3 cellular contexts compared by ENCODE assay signal in genomic region chr6:2044192-2044591, GRCh38.
TF ChIP-seq lines count a peak whose summit lies in the region.

No MANE protein-coding gene starts in this region.

TF ChIP-seq in GM12891, 5 proteins besides CTCF, POLR2A, EP300 and RAD21 (continued from another document):
- TF ChIP-seq POLR2AphosphoS5 (IDR thresholded peaks at IDR 0.05; ENCODE audit: low read depth, low read length) (no peak), POU2F2 (IDR thresholded peaks at IDR 0.05; ENCODE audit: low read depth, low read length) (no peak)
TF ChIP-seq in GM12891: peak in this region for 0.

TF ChIP-seq in HEK293, 187 proteins besides CTCF, POLR2A, EP300 and RAD21 (continued from another document):
- TF ChIP-seq, protein P1, sequence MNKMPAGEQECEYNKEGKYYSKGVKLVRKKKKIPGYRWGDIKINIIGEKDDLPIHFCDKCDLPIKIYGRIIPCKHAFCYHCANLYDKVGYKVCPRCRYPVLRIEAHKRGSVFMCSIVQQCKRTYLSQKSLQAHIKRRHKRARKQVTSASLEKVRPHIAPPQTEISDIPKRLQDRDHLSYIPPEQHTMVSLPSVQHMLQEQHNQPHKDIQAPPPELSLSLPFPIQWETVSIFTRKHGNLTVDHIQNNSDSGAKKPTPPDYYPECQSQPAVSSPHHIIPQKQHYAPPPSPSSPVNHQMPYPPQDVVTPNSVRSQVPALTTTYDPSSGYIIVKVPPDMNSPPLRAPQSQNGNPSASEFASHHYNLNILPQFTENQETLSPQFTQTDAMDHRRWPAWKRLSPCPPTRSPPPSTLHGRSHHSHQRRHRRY (tag by site-specific recombination; IDR thresholded peaks at IDR 0.05) = no peak
- TF ChIP-seq BCL11A (tag by site-specific recombination; IDR thresholded peaks at IDR 0.05; ENCODE audit: low read depth) (no peak), ZNF580 (tag by site-specific recombination; IDR thresholded peaks at IDR 0.05) (peak; percentile 84), ZNF707 (tag by site-specific recombination; IDR thresholded peaks at IDR 0.05) (no peak), ZNF560 (tag by site-specific recombination; IDR thresholded peaks at IDR 0.05; ENCODE audit: borderline replicate concordance) (no peak), ZNF175 (tag by site-specific recombination; IDR thresholded peaks at IDR 0.05) (no peak), ZNF146 (tag by site-specific recombination; IDR thresholded peaks at IDR 0.05) (peak; percentile 98), ZNF10 (tag by site-specific recombination; IDR thresholded peaks at IDR 0.05) (no peak), ZNF473 (tag by site-specific recombination; IDR thresholded peaks at IDR 0.05) (no peak)
- TF ChIP-seq, protein P2, sequence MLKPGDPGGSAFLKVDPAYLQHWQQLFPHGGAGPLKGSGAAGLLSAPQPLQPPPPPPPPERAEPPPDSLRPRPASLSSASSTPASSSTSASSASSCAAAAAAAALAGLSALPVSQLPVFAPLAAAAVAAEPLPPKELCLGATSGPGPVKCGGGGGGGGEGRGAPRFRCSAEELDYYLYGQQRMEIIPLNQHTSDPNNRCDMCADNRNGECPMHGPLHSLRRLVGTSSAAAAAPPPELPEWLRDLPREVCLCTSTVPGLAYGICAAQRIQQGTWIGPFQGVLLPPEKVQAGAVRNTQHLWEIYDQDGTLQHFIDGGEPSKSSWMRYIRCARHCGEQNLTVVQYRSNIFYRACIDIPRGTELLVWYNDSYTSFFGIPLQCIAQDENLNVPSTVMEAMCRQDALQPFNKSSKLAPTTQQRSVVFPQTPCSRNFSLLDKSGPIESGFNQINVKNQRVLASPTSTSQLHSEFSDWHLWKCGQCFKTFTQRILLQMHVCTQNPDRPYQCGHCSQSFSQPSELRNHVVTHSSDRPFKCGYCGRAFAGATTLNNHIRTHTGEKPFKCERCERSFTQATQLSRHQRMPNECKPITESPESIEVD (tag by site-specific recombination; IDR thresholded peaks at IDR 0.05) = no peak
- TF ChIP-seq, protein P3, sequence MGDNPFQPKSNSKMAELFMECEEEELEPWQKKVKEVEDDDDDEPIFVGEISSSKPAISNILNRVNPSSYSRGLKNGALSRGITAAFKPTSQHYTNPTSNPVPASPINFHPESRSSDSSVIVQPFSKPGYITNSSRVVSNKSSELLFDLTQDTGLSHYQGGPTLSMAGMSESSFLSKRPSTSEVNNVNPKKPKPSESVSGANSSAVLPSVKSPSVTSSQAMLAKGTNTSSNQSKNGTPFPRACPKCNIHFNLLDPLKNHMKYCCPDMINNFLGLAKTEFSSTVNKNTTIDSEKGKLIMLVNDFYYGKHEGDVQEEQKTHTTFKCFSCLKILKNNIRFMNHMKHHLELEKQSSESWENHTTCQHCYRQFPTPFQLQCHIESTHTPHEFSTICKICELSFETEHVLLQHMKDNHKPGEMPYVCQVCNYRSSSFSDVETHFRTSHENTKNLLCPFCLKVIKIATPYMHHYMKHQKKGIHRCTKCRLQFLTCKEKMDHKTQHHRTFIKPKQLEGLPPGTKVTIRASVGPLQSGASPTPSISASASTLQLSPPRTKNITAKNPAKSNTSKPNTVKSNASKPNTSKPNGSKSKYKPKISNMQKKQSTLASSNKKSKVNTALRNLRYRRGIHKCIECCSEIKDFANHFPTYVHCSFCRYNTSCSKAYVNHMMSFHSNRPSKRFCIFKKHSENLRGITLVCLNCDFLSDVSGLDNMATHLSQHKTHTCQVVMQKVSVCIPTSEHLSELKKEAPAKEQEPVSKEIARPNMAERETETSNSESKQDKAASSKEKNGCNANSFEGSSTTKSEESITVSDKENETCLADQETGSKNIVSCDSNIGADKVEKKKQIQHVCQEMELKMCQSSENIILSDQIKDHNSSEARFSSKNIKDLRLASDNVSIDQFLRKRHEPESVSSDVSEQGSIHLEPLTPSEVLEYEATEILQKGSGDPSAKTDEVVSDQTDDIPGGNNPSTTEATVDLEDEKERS (tag by site-specific recombination; IDR thresholded peaks at IDR 0.05) = 0 out of 2 replicates have a peak, but pooled peaks have one; percentile 72

TF ChIP-seq in K562, 482 proteins besides CTCF, POLR2A, EP300 and RAD21 (continued from another document):
- TF ChIP-seq ZNF146 (CRISPR knock-in tag; IDR thresholded peaks at IDR 0.05; ENCODE audit: unreplicated experiment) (peak; percentile 83), SIN3B (IDR thresholded peaks at IDR 0.05; ENCODE audit: low read depth) (no peak), CLOCK (CRISPR knock-in tag; IDR thresholded peaks at IDR 0.05; ENCODE audit: borderline replicate concordance) (no peak), ZBTB34 (CRISPR knock-in tag; IDR thresholded peaks at IDR 0.05) (no peak), TGIF2 (CRISPR knock-in tag; IDR thresholded peaks at IDR 0.05) (no peak), ZNF140 (CRISPR knock-in tag; IDR thresholded peaks at IDR 0.05) (no peak), NONO (IDR thresholded peaks at IDR 0.05; ENCODE audit: low read depth in 2 of 2, low read length in 1 of 2) (no peak), NUFIP1 (IDR thresholded peaks at IDR 0.05; ENCODE audit: partially characterized antibody) (no peak), SREBF1 (IDR thresholded peaks at IDR 0.05; ENCODE audit: borderline replicate concordance, low read depth, low read length) (no peak), ZNF655 (CRISPR knock-in tag; IDR thresholded peaks at IDR 0.05) (no peak), POLR2AphosphoS5 (IDR thresholded peaks at IDR 0.05; ENCODE audit: control insufficient read depth, insufficient read depth, low read depth, low read length) (no peak)
- TF ChIP-seq, protein P4, sequence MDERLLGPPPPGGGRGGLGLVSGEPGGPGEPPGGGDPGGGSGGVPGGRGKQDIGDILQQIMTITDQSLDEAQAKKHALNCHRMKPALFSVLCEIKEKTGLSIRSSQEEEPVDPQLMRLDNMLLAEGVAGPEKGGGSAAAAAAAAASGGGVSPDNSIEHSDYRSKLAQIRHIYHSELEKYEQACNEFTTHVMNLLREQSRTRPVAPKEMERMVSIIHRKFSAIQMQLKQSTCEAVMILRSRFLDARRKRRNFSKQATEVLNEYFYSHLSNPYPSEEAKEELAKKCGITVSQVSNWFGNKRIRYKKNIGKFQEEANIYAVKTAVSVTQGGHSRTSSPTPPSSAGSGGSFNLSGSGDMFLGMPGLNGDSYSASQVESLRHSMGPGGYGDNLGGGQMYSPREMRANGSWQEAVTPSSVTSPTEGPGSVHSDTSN (CRISPR knock-in tag; IDR thresholded peaks at IDR 0.05; ENCODE audit: low read depth) = no peak
- TF ChIP-seq, protein P4 (tag; conservative IDR thresholded peaks at IDR 0.05; ENCODE audit: low read depth) = no peak
- TF ChIP-seq, protein P5, sequence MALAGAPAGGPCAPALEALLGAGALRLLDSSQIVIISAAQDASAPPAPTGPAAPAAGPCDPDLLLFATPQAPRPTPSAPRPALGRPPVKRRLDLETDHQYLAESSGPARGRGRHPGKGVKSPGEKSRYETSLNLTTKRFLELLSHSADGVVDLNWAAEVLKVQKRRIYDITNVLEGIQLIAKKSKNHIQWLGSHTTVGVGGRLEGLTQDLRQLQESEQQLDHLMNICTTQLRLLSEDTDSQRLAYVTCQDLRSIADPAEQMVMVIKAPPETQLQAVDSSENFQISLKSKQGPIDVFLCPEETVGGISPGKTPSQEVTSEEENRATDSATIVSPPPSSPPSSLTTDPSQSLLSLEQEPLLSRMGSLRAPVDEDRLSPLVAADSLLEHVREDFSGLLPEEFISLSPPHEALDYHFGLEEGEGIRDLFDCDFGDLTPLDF (CRISPR knock-in tag; IDR thresholded peaks at IDR 0.05) = no peak
- TF ChIP-seq, protein P6, sequence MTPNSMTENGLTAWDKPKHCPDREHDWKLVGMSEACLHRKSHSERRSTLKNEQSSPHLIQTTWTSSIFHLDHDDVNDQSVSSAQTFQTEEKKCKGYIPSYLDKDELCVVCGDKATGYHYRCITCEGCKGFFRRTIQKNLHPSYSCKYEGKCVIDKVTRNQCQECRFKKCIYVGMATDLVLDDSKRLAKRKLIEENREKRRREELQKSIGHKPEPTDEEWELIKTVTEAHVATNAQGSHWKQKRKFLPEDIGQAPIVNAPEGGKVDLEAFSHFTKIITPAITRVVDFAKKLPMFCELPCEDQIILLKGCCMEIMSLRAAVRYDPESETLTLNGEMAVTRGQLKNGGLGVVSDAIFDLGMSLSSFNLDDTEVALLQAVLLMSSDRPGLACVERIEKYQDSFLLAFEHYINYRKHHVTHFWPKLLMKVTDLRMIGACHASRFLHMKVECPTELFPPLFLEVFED (CRISPR knock-in tag; conservative IDR thresholded peaks at IDR 0.05) = no peak
- TF ChIP-seq, protein P7, sequence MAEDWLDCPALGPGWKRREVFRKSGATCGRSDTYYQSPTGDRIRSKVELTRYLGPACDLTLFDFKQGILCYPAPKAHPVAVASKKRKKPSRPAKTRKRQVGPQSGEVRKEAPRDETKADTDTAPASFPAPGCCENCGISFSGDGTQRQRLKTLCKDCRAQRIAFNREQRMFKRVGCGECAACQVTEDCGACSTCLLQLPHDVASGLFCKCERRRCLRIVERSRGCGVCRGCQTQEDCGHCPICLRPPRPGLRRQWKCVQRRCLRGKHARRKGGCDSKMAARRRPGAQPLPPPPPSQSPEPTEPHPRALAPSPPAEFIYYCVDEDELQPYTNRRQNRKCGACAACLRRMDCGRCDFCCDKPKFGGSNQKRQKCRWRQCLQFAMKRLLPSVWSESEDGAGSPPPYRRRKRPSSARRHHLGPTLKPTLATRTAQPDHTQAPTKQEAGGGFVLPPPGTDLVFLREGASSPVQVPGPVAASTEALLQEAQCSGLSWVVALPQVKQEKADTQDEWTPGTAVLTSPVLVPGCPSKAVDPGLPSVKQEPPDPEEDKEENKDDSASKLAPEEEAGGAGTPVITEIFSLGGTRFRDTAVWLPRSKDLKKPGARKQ (CRISPR knock-in tag; IDR thresholded peaks at IDR 0.05) = no peak
